ENCODE assay signal across 8 cellular contexts in genomic region chr1:77282866-77283539, GRCh38. TPM values are rescaled to one million over a fixed set of nuclear protein-coding genes. Genes with fewer than 3 reads are reported as not detected.
A peak's percentile ranks its signal among the peaks of the same experiment; 100 is the strongest.
DNase-seq lines count a peak whose midpoint lies in the region; ATAC-seq and TF ChIP-seq lines count a peak whose summit lies in the region.

No MANE protein-coding gene starts in this region.

- no peaks in the 10 kb centered on the region for H3K79me2 ChIP-seq in hepatocyte

- DNase-seq in AG04449 (ENCODE audit: low read depth, low spot score): no peak
- peak; percentile 5 for DNase-seq in IMR-90
- peak; percentile 12 for DNase-seq in hepatocyte (ENCODE audit: low spot score)
- no peak for DNase-seq in gastrocnemius medialis
- no peak for DNase-seq in activated effector memory CD4-positive, alpha-beta T cell treated with anti-CD3 and anti-CD28 coated beads, Interleukin-2, amount 50 U/mL, for 16 hours
- DNase-seq in NCI-H2107 (lab: John Stamatoyannopoulos, UW): no peak

- H3K36me3 ChIP-seq in IMR-90 (ENCODE audit: control insufficient read depth, insufficient read depth, low read length) (no peaks in the 10 kb centered on the region; the same call in 1 of the 2 replicates), hepatocyte (replicated peaks; ENCODE audit: insufficient read depth, low read depth) (no peaks in the 10 kb centered on the region), gastrocnemius medialis (no peaks in the 10 kb centered on the region)

- no peak for TF ChIP-seq RAD21 in IMR-90 (IDR thresholded peaks at IDR 0.05; ENCODE audit: low read length)

- H3K4me1 ChIP-seq in IMR-90 (ENCODE audit: control insufficient read depth, insufficient read depth, low read length) (0 out of 2 replicates have a peak, but pooled peaks cover 2% of the 10 kb centered on the region), hepatocyte (ENCODE audit: insufficient read depth) (peaks cover 9% of the 10 kb centered on the region), gastrocnemius medialis (peaks cover 0 to 10% of the 10 kb centered on the region in 2 donors)

- POLR2A ChIA-PET in AG04449 (lab: Yijun Ruan, JAX): no interaction called here
- POLR2A ChIA-PET in IMR-90 (lab: Charles Lee; ENCODE audit: unreplicated experiment): interaction anchor here (0.6 to 0.7 kb wide), 2 partner anchors 155 to 249 kb away, joined by 3 to 9 read pairs; no protein-coding TSS in a partner anchor

- peak overlapping the region; percentile 64; the same call in 1 of the 2 replicates for H2AK5ac ChIP-seq in IMR-90 (ENCODE audit: low read depth, low read length)

- H3K9me1 ChIP-seq in IMR-90 (ENCODE audit: insufficient read depth, low read length): no peaks in the 10 kb centered on the region

- H3K14ac ChIP-seq in IMR-90 (replicated peaks; ENCODE audit: low read depth, low read length): peak overlapping the region; percentile 93

- peak overlapping the region; percentile 15 for H3K18ac ChIP-seq in IMR-90 (ENCODE audit: low read depth, low read length)

- peaks cover 18 to 47% of the 10 kb centered on the region in 2 experiments for H3K79me1 ChIP-seq in IMR-90 (ENCODE audit: low read depth in 1 of 2, low read length in 2 of 2)

- peaks cover 12% of the 10 kb centered on the region for H3K4me1 Mint-ChIP-seq in activated T-helper 17 cell treated with anti-CD3 and anti-CD28 coated beads, Interleukin-2, amount 50 U/mL, for 72 hours

- peak overlapping the region; percentile 97 for H2AFZ ChIP-seq in IMR-90 (replicated peaks; ENCODE audit: low read length, poor library complexity)
- H2AFZ ChIP-seq in hepatocyte: peak overlapping the region; percentile 60

- in situ Hi-C loops in IMR-90 (cut with MboI; ENCODE audit: low sequenced_read_pairs) (no loop called here), gastrocnemius medialis (cut with MboI; ENCODE audit: low sequenced_read_pairs in 4 of 4) (no loop called here)

- CTCF ChIA-PET in AG04449 (lab: Yijun Ruan, JAX) (no interaction called here), IMR-90 (lab: Yijun Ruan, JAX) (no interaction called here)

- H3K56ac ChIP-seq in IMR-90 (ENCODE audit: extremely low read depth, insufficient read depth, low read length): peak overlapping the region; percentile 71

- H3K4me2 ChIP-seq in IMR-90 (ENCODE audit: low read depth, low read length) (peak overlapping the region; percentile 89), hepatocyte (peak overlapping the region; percentile 96)

- no peaks in the 10 kb centered on the region for H3K9me3 ChIP-seq in IMR-90 (ENCODE audit: control insufficient read depth, insufficient read depth, low read length)
- no peaks in the 10 kb centered on the region for H3K9me3 ChIP-seq in hepatocyte (ENCODE audit: low read depth)
- H3K9me3 ChIP-seq in gastrocnemius medialis: no peaks in the 10 kb centered on the region

- TF ChIP-seq POLR2A in IMR-90 (IDR thresholded peaks at IDR 0.05; ENCODE audit: low read depth, low read length): no peak
- TF ChIP-seq POLR2A in gastrocnemius medialis (IDR thresholded peaks at IDR 0.05): no peak

- H2BK15ac ChIP-seq in IMR-90 (ENCODE audit: low read depth, low read length): peak overlapping the region; percentile 48; the same call in 1 of the 3 replicates

- ATAC-seq in IMR-90 (ENCODE audit: low read depth) (peak; percentile 7; the same call in 1 of the 2 replicates), gastrocnemius medialis (no peak), GM19023 (IDR thresholded peaks at IDR 0.05; ENCODE audit: unreplicated experiment) (no peak)
- peak; percentile 23 for ATAC-seq in activated T-helper 17 cell treated with anti-CD3 and anti-CD28 coated beads, Interleukin-2, amount 50 U/mL, for 72 hours (replicated peaks)

- TF ChIP-seq CTCF in AG04449 (IDR thresholded peaks at IDR 0.05; ENCODE audit: insufficient read depth, low read length, missing control alignments) (no peak), IMR-90 (conservative IDR thresholded peaks at IDR 0.05; ENCODE audit: low read depth, low read length) (no peak), hepatocyte (IDR thresholded peaks at IDR 0.05; ENCODE audit: poor library complexity) (no peak), gastrocnemius medialis (IDR thresholded peaks at IDR 0.05 in 4 of 5, conservative IDR thresholded peaks at IDR 0.05 in 1 of 5) (no peak)

- H3K4ac ChIP-seq in IMR-90 (ENCODE audit: low read depth, low read length): peak overlapping the region; percentile 85

- no CpG with 5 or more reads among the region's 22 CpGs for WGBS in IMR-90 (ENCODE audit: extremely low coverage in 2 of 2, insufficient read length in 1 of 2), 2 experiments
- 4% methylated on average over 20 of the region's 22 CpGs for WGBS in hepatocyte (ENCODE audit: low lambda C conversion rate, missing lambda C conversion rate)

- H3K27ac Mint-ChIP-seq in activated T-helper 17 cell treated with anti-CD3 and anti-CD28 coated beads, Interleukin-2, amount 50 U/mL, for 72 hours: no peak overlapping the region

- H3K23ac ChIP-seq in IMR-90 (ENCODE audit: low read depth, low read length): peak overlapping the region; percentile 91

- peak overlapping the region; percentile 90 for H2BK120ac ChIP-seq in IMR-90 (ENCODE audit: low read depth, low read length)

- no peaks in the 10 kb centered on the region for H3K9me2 ChIP-seq in hepatocyte (replicated peaks; ENCODE audit: insufficient read depth)

- H4K91ac ChIP-seq in IMR-90 (ENCODE audit: insufficient read depth, low read depth, low read length): peak overlapping the region; percentile 68

- dilution Hi-C loops in IMR-90 (cut with HindIII; ENCODE audit: low sequenced_read_pairs, unreplicated experiment): no loop called here

- peak overlapping the region; percentile 50 for H3K4me3 Mint-ChIP-seq in activated T-helper 17 cell treated with anti-CD3 and anti-CD28 coated beads, Interleukin-2, amount 50 U/mL, for 72 hours

- H3K9me3 Mint-ChIP-seq in activated T-helper 17 cell treated with anti-CD3 and anti-CD28 coated beads, Interleukin-2, amount 50 U/mL, for 72 hours: no peaks in the 10 kb centered on the region

- peak overlapping the region; percentile 2 for H2BK20ac ChIP-seq in IMR-90 (ENCODE audit: low read depth, low read length)

- H2BK5ac ChIP-seq in IMR-90 (ENCODE audit: low read depth, low read length, poor library complexity, severe bottlenecking): peak overlapping the region; percentile 71

- H2AK9ac ChIP-seq in IMR-90 (replicated peaks; ENCODE audit: low read depth, low read length, poor library complexity): peak overlapping the region; percentile 96

- peak overlapping the region; percentile 67 for H3K9ac ChIP-seq in IMR-90 (ENCODE audit: low read depth, low read length)

- H4K5ac ChIP-seq in IMR-90 (ENCODE audit: low read depth, low read length): peak overlapping the region; percentile 26; the same call in 1 of the 2 replicates

- H3K27ac ChIP-seq in IMR-90 (ENCODE audit: insufficient read depth, low read length) (peak overlapping the region; percentile 56), hepatocyte (no peak overlapping the region), gastrocnemius medialis (no peak overlapping the region)

- H4K8ac ChIP-seq in IMR-90 (ENCODE audit: low read depth in 2 of 2, low read length in 2 of 2): peak overlapping the region; percentile 52 to 92; a peak in 3 of 4 replicates

- H3K4me3 ChIP-seq in AG04449 (ENCODE audit: low read depth, low read length) (peak overlapping the region; percentile 79), IMR-90 (ENCODE audit: insufficient read depth, low read depth, low read length) (peak overlapping the region; percentile 91), hepatocyte (no peak overlapping the region), gastrocnemius medialis (peak overlapping the region; percentile 42 to 47 (median 46))

- no TSS peak for BruUV-seq in IMR-90 (replicated peaks; lab: Mats Ljungman, UMichigan)

- H3K36me3 Mint-ChIP-seq in activated T-helper 17 cell treated with anti-CD3 and anti-CD28 coated beads, Interleukin-2, amount 50 U/mL, for 72 hours (ENCODE audit: low read depth): no peaks in the 10 kb centered on the region

- H4K20me1 ChIP-seq in IMR-90 (ENCODE audit: insufficient read depth, low read length) (no peaks in the 10 kb centered on the region), hepatocyte (ENCODE audit: insufficient read depth, poor library complexity, severe bottlenecking) (no peaks in the 10 kb centered on the region)

- intact Hi-C loops in IMR-90 (cut with micrococcal nuclease) (loop anchor here (1.0 to 5.0 kb wide), 5 partner anchors 64 to 399 kb away; partner anchors contain the start of genes PIGK and ZZZ3), gastrocnemius medialis (cut with DNase I; ENCODE audit: low total_unique reads) (no loop called here)

- H3K27me3 ChIP-seq in IMR-90 (ENCODE audit: control insufficient read depth, insufficient read depth, low read length) (no peaks in the 10 kb centered on the region), hepatocyte (peaks cover 75% of the 10 kb centered on the region), gastrocnemius medialis (peaks cover 20 to 27% (median 26%) of the 10 kb centered on the region in 3 donors)

- H3K27me3 Mint-ChIP-seq in activated T-helper 17 cell treated with anti-CD3 and anti-CD28 coated beads, Interleukin-2, amount 50 U/mL, for 72 hours: peaks cover 12% of the 10 kb centered on the region

TF ChIP-seq in IMR-90, 13 proteins besides CTCF, POLR2A, EP300 and RAD21 (continues in another document):
- TF ChIP-seq BHLHE40 (IDR thresholded peaks at IDR 0.05; ENCODE audit: low read depth, low read length) (no peak), MAZ (IDR thresholded peaks at IDR 0.05; ENCODE audit: borderline replicate concordance, low read depth, low read length) (no peak; the same call in 1 of the 2 replicates), CEBPB (IDR thresholded peaks at IDR 0.05; ENCODE audit: low read depth, low read length) (no peak), RFX5 (IDR thresholded peaks at IDR 0.05; ENCODE audit: low read depth, low read length) (no peak), FOS (IDR thresholded peaks at IDR 0.05; ENCODE audit: low read depth, low read length) (no peak), MAFK (IDR thresholded peaks at IDR 0.05; ENCODE audit: low read depth, low read length) (no peak), MXI1 (IDR thresholded peaks at IDR 0.05; ENCODE audit: borderline replicate concordance, low read depth, low read length) (no peak)

RNA-seq across cellular contexts. Expression of gene AK5, which starts 1.2 kb away (rescaled TPM):
- total RNA-seq in IMR-90 (2012; rRNA removed) (25.8 and 54.7 TPM in 2 replicates), hepatocyte (0.12 TPM in 1 of 2 replicates, not detected in the other), gastrocnemius medialis (1 to 10 TPM in 1 of 4 donors, under 1 TPM in 1, not detected in 2; 0.07 to 1.8 TPM)
- polyA plus RNA-seq in IMR-90 (2012; rRNA removed) (20.7 and 22.5 TPM in 2 replicates), hepatocyte (0.05 and 0.67 TPM in 2 replicates)
- 7.7 and 12.8 TPM in 2 replicates for polyA plus RNA-seq in IMR-90 (2012; cell fraction: cytosol; rRNA removed)
- polyA plus RNA-seq in IMR-90 (2012; cell fraction: nucleus; rRNA removed; ENCODE audit: low replicate concordance): 2.7 and 8.6 TPM in 2 replicates
- total RNA-seq in activated T-helper 17 cell treated with anti-CD3 and anti-CD28 coated beads, Interleukin-2, amount 50 U/mL, for 72 hours: not detected

Comparison
In these comparisons a context has a peak if more than half of its experiments do, and no peak if none do; other contexts are left out.
1. DNase-seq: peak in IMR-90 (single experiment) and hepatocyte (single experiment); none in AG04449 (single experiment), gastrocnemius medialis (0 of 2), activated effector memory CD4-positive, alpha-beta T cell treated with anti-CD3 and anti-CD28 coated beads, Interleukin-2, amount 50 U/mL, for 16 hours (single experiment) and NCI-H2107 (single experiment).
2. ATAC-seq: peak in IMR-90 (single experiment) and activated T-helper 17 cell treated with anti-CD3 and anti-CD28 coated beads, Interleukin-2, amount 50 U/mL, for 72 hours (single experiment); none in gastrocnemius medialis (0 of 2) and GM19023 (single experiment).